Comparison of ENCODE assay signal across 1 cellular context in genomic region chr2:123687064-123687463, GRCh38.
TF ChIP-seq lines count a peak whose summit lies in the region.

No MANE protein-coding gene starts in this region.

TF ChIP-seq in WTC11, 78 proteins besides CTCF, POLR2A, EP300 and RAD21 (continued from another document):
- TF ChIP-seq USF2 (CRISPR knock-in tag; IDR thresholded peaks at IDR 0.05) (no peak), PRDM15 (CRISPR knock-in tag; IDR thresholded peaks at IDR 0.05) (0 out of 2 replicates have a peak, but pooled peaks have one; percentile 58), ETV6 (CRISPR knock-in tag; IDR thresholded peaks at IDR 0.05) (no peak), ESRRA (CRISPR knock-in tag; IDR thresholded peaks at IDR 0.05; ENCODE audit: borderline replicate concordance) (no peak)
TF ChIP-seq in WTC11: peak in this region for 1.
